9 cellular contexts compared by ENCODE assay signal in the genomic region with DNA sequence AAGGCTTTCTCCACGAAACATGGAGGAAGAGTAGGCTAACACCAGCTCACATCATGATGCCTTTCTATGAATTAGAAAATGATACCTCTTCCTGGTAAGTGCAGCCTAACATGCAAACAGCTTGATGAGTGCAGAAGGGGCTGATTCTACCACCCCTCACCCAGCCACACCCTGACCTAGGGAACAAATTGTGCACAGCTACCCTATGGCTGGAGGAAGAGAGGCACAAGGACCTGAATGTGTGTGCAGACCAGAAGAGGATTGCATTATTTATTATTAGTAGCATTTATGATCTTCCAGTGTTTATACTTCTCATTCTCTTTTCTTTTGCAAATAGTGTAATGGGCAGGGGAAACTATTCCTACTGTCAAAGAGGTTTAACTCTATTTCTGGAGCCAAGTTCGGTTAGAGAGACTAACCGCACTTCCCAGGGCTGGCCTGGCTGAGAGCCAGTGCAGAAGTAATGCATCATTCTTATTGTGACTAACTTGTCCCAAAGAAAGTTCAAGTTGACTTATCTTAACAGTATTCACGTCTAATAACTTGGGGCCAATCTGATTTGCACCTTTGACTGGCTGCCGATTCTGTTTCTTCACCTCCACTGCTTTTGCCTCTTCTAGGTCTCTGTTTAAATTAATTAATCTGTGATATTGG.
A peak's percentile ranks its signal among the peaks of the same experiment; 100 is the strongest.
DNase-seq lines count a peak whose midpoint lies in the region; ATAC-seq and TF ChIP-seq lines count a peak whose summit lies in the region.
"Had no signal": no experiment of that assay in that cellular context is flagged by ENCODE, and none has a peak within 500 bp of the region (broad histone marks: within the 10 kb centered on the region; RNA-seq: fewer than 3 reads in every experiment).

No MANE protein-coding gene starts in this region.

- DNase-seq in AG08396 (ENCODE audit: low spot score) (peak; percentile 28), M059J (ENCODE audit: low read depth) (peak; percentile 98), astrocyte of the spinal cord (ENCODE audit: low read depth, low spot score) (peak; percentile 91), prostate gland (ENCODE audit: low spot score) (peak; percentile 21), OCI-LY7 (ENCODE audit: low spot score) (no peak), inferior parietal cortex (ENCODE audit: extremely low spot score) (no peak)
- no peak for DNase-seq in CD4-positive, alpha-beta memory T cell
- DNase-seq: effector CD4-positive, alpha-beta T cell had no signal

- H3K36me3 ChIP-seq in prostate gland (no peaks in the 10 kb centered on the region), OCI-LY7 (ENCODE audit: insufficient read depth, low read length) (no peaks in the 10 kb centered on the region; the same call in 1 of the 2 replicates)
- no peaks in the 10 kb centered on the region for H3K36me3 ChIP-seq in CD4-positive, alpha-beta memory T cell (ENCODE audit: insufficient read depth, low read length)

- H3K27ac ChIP-seq in prostate gland, result no peak overlapping the region
- no peak overlapping the region for H3K27ac ChIP-seq in OCI-LY7 (ENCODE audit: low read depth, low read length, poor library complexity, severe bottlenecking)
- H3K27ac ChIP-seq in CD4-positive, alpha-beta memory T cell (ENCODE audit: low read depth, low read length), result no peak overlapping the region

- H3K4me1 Mint-ChIP-seq in CD4-positive, alpha-beta memory T cell, result peaks cover 0 to 3% (median 0%) of the 10 kb centered on the region in 4 donors

- no peak overlapping the region for H3K4me3 ChIP-seq in astrocyte of the spinal cord (ENCODE audit: low read depth, low read length)
- no peak overlapping the region for H3K4me3 ChIP-seq in prostate gland
- H3K4me3 ChIP-seq in OCI-LY7 (ENCODE audit: low read depth, low read length, poor library complexity, severe bottlenecking), result no peak overlapping the region
- H3K4me3 ChIP-seq in CD4-positive, alpha-beta memory T cell (ENCODE audit: low read length in 2 of 2), result no peak overlapping the region

- in situ Hi-C loops in astrocyte of the spinal cord (cut with HindIII; ENCODE audit: low sequenced_read_pairs), result no loop called here

- no TSS peak for BruUV-seq in OCI-LY7 (replicated peaks; lab: Mats Ljungman, UMichigan)

- 14% methylated on average over 5 of the region's 5 CpGs for WGBS in prostate gland

- no peaks in the 10 kb centered on the region for H3K36me3 Mint-ChIP-seq in CD4-positive, alpha-beta memory T cell

- no peak for TF ChIP-seq POLR2A in prostate gland (IDR thresholded peaks at IDR 0.05)

- peaks cover 0 to 2% of the 10 kb centered on the region in 2 donors for H3K27me3 Mint-ChIP-seq in CD4-positive, alpha-beta memory T cell

- TF ChIP-seq CTCF in astrocyte of the spinal cord (IDR thresholded peaks at IDR 0.05; ENCODE audit: low read depth, low read length), result no peak
- TF ChIP-seq CTCF in prostate gland (IDR thresholded peaks at IDR 0.05), result no peak
- no peak for TF ChIP-seq CTCF in OCI-LY7 (conservative IDR thresholded peaks at IDR 0.05; ENCODE audit: low read length)

- POLR2A ChIA-PET in OCI-LY7 (lab: Charles Lee), result interaction anchor here (0.6 to 1.1 kb wide), 5 partner anchors 9 to 992 kb away, joined by 3 to 5 read pairs (median 4); no protein-coding TSS in a partner anchor
- POLR2A ChIA-PET in CD4-positive, alpha-beta memory T cell (lab: Charles Lee; ENCODE audit: partially characterized antibody), result no interaction called here

- no peak overlapping the region for H3K4me3 Mint-ChIP-seq in CD4-positive, alpha-beta memory T cell

- CTCF ChIA-PET in OCI-LY7 (lab: Charles Lee; ENCODE audit: unreplicated experiment), result no interaction called here
- CTCF ChIA-PET in CD4-positive, alpha-beta memory T cell (lab: Charles Lee; ENCODE audit: partially characterized antibody), result interaction anchor here (1.0 kb wide), 1 partner anchor 17 kb away, joined by 3 read pairs; no protein-coding TSS in a partner anchor

- intact Hi-C loops in prostate gland (cut with DNase I), result no loop called here
- intact Hi-C loops in OCI-LY7 (cut with micrococcal nuclease; ENCODE audit: unreplicated experiment), result no loop called here
- intact Hi-C loops in CD4-positive, alpha-beta memory T cell (cut with micrococcal nuclease), result no loop called here

- H4K20me1 ChIP-seq in OCI-LY7 (ENCODE audit: insufficient read depth, low read length), result no peaks in the 10 kb centered on the region

- no peaks in the 10 kb centered on the region for H3K9me2 ChIP-seq in OCI-LY7 (ENCODE audit: insufficient read depth, low read length)

- no peak overlapping the region for H3K4me2 ChIP-seq in OCI-LY7 (ENCODE audit: low read length)

- ATAC-seq in GM21447 (IDR thresholded peaks at IDR 0.05; ENCODE audit: unreplicated experiment), result no peak

- no peak overlapping the region for H2AFZ ChIP-seq in OCI-LY7 (ENCODE audit: low read length)

- no peaks in the 10 kb centered on the region for H3K9me3 ChIP-seq in prostate gland
- H3K9me3 ChIP-seq in OCI-LY7 (ENCODE audit: low read length), result peaks cover 15% of the 10 kb centered on the region; the same call in 1 of the 2 replicates
- peaks cover 0 to 8% of the 10 kb centered on the region in 2 donors for H3K9me3 ChIP-seq in CD4-positive, alpha-beta memory T cell (ENCODE audit: control insufficient read depth in 1 of 2, low read length in 2 of 2)

- H3K4me1 ChIP-seq in prostate gland (replicated peaks) (no peaks in the 10 kb centered on the region), OCI-LY7 (ENCODE audit: insufficient read depth, low read length, poor library complexity, severe bottlenecking) (peaks cover 4% of the 10 kb centered on the region)
- H3K4me1 ChIP-seq in CD4-positive, alpha-beta memory T cell (ENCODE audit: insufficient read depth, low read length), result no peaks in the 10 kb centered on the region

- no peaks in the 10 kb centered on the region for H3K27me3 ChIP-seq in prostate gland (replicated peaks; ENCODE audit: insufficient read depth)
- no peaks in the 10 kb centered on the region for H3K27me3 ChIP-seq in CD4-positive, alpha-beta memory T cell (ENCODE audit: insufficient read depth, low read length)

- H3K9me3 Mint-ChIP-seq in CD4-positive, alpha-beta memory T cell, result peaks cover 0 to 5% (median 2%) of the 10 kb centered on the region in 8 donors

- no peak overlapping the region for H3K27ac Mint-ChIP-seq in CD4-positive, alpha-beta memory T cell

- H3K79me2 ChIP-seq in OCI-LY7 (ENCODE audit: insufficient read depth, low read depth, low read length), result no peaks in the 10 kb centered on the region

Comparison
In these comparisons a context has a peak if more than half of its experiments do, and no peak if none do; other contexts are left out.
1. DNase-seq: peak in AG08396 (single experiment), M059J (single experiment), astrocyte of the spinal cord (single experiment) and prostate gland (single experiment); none in OCI-LY7 (single experiment), inferior parietal cortex (single experiment) and CD4-positive, alpha-beta memory T cell (0 of 5).